Comparison of ENCODE assay signal across 8 cellular contexts in the genomic region with DNA sequence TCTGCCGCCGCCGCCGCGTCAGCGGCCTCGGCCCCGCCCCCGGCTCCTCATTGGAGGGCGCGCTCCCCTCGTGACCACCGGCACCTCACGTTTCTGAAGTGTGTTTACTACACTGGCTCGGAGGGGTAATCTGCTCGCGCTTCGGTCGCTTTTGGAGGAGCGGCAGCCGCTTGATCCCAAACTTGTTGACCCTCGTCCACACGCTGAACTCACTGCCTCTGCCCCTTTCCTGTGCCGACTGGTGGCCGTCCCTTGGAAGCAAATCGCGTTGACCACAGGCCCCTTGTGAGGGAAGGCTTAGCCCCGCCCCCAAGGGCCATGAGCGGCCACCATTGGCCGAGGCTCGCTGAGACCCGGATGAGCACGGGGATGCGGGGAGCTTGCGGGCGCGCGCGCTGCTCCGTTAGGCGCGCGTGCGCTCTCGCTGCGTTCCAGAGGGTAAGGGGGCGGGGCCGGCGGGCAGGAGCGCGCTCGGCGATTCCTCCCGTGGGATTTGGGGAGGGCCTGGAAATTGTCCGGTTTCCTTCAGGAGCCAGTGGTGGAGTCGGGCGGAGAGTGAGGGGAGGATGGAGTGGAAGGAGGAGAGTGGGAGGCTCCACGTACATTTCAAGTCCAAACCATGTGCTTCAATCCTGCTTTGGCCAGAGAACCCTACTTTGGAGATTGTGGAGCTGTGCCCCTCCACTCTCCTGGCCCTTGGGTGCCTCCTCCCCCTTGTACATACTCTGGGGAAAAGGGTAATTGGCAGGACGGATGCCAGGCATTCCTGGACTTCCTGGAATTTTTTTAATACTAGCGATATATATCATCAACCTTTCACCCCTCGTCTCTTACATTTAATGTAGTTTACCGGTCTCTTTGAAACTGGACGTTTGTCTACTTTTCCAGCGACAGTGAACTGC. TPM values are rescaled to one million over a fixed set of nuclear protein-coding genes. Genes with fewer than 3 reads are reported as not detected.
DNase-seq lines count a peak whose midpoint lies in the region; ATAC-seq and TF ChIP-seq lines count a peak whose summit lies in the region.

A gene (minus strand): TSS at position 3 of the 902 bp plus-strand sequence. CDS start 588 bp downstream, outside the sequence.

- ATAC-seq in HG02852 (IDR thresholded peaks at IDR 0.05; ENCODE audit: unreplicated experiment) (peak; percentile 92), upper lobe of right lung (peak; percentile 97)

- peaks cover 9% of the 10 kb centered on the region for H3K27me3 Mint-ChIP-seq in T-helper 2 cell treated with Interferon-gamma antibody and Interleukin-4, amounts not matched to agents 5 μg/mL and 100 μg/mL, for 36 hours (ENCODE audit: low read depth)
- H3K27me3 Mint-ChIP-seq in progenitor cell of endocrine pancreas: no peaks in the 10 kb centered on the region

- H3K36me3 ChIP-seq in right atrium auricular region (no peaks in the 10 kb centered on the region), upper lobe of right lung (no peaks in the 10 kb centered on the region)

- H3K27me3 ChIP-seq in right atrium auricular region (no peaks in the 10 kb centered on the region), upper lobe of right lung (no peaks in the 10 kb centered on the region)

- peaks cover 7% of the 10 kb centered on the region for H3K9me3 Mint-ChIP-seq in T-helper 2 cell treated with Interferon-gamma antibody and Interleukin-4, amounts not matched to agents 5 μg/mL and 100 μg/mL, for 36 hours
- peaks cover 6% of the 10 kb centered on the region for H3K9me3 Mint-ChIP-seq in progenitor cell of endocrine pancreas (ENCODE audit: low read depth)

- H3K4me3 ChIP-seq in GM12864 (ENCODE audit: low read depth, low read length): peak within 1 kb of the TSS; percentile 77
- peak within 1 kb of the TSS; percentile 82 to 95 for H3K4me3 ChIP-seq in right atrium auricular region
- peak within 1 kb of the TSS; percentile 83 for H3K4me3 ChIP-seq in upper lobe of right lung

- H3K4me1 ChIP-seq in right atrium auricular region: peaks cover 0 to 30% of the 10 kb centered on the region in 2 donors
- peaks cover 20% of the 10 kb centered on the region for H3K4me1 ChIP-seq in upper lobe of right lung

- H3K4me1 Mint-ChIP-seq in T-helper 2 cell treated with Interferon-gamma antibody and Interleukin-4, amounts not matched to agents 5 μg/mL and 100 μg/mL, for 36 hours (ENCODE audit: low read depth): peaks cover 2% of the 10 kb centered on the region
- H3K4me1 Mint-ChIP-seq in progenitor cell of endocrine pancreas (ENCODE audit: low read depth): peaks cover 1% of the 10 kb centered on the region

- TF ChIP-seq CTCF in GM12864 (IDR thresholded peaks at IDR 0.05; ENCODE audit: low read depth, low read length, missing control alignments) (no peak), right atrium auricular region (IDR thresholded peaks at IDR 0.05) (no peak), progenitor cell of endocrine pancreas (IDR thresholded peaks at IDR 0.05; ENCODE audit: unreplicated experiment) (no peak), upper lobe of right lung (IDR thresholded peaks at IDR 0.05) (no peak)

- peak; percentile 51 for DNase-seq in GM12864 (ENCODE audit: low read depth)
- DNase-seq in NCI-H1694 treated with DMSO at 0.1 percent for 48 hours (lab: John Stamatoyannopoulos, UW): peak; percentile 90
- DNase-seq in T-helper 2 cell treated with Interferon-gamma antibody and Interleukin-4, amounts not matched to agents 5 μg/mL and 100 μg/mL, for 36 hours (ENCODE audit: low spot score): peak; percentile 93
- DNase-seq in anterior cingulate cortex (lab: John Stamatoyannopoulos, UW): peak; percentile 32 to 100 (median 96)
- peak; percentile 96 for DNase-seq in right atrium auricular region (ENCODE audit: low spot score)
- DNase-seq in progenitor cell of endocrine pancreas (ENCODE audit: low spot score, unreplicated experiment): peak; percentile 91
- peak; percentile 99 for DNase-seq in upper lobe of right lung

- intact Hi-C loops in upper lobe of right lung (cut with DNase I): no loop called here

- H3K9me3 ChIP-seq in right atrium auricular region (peaks cover 0 to 3% of the 10 kb centered on the region in 2 donors), upper lobe of right lung (no peaks in the 10 kb centered on the region)

- no peaks in the 10 kb centered on the region for H3K36me3 Mint-ChIP-seq in T-helper 2 cell treated with Interferon-gamma antibody and Interleukin-4, amounts not matched to agents 5 μg/mL and 100 μg/mL, for 36 hours (ENCODE audit: low read depth)
- H3K36me3 Mint-ChIP-seq in progenitor cell of endocrine pancreas (ENCODE audit: insufficient read depth): no peaks in the 10 kb centered on the region

- H3K27ac ChIP-seq in right atrium auricular region (peak within 1 kb of the TSS; percentile 98 to 100), upper lobe of right lung (peak within 1 kb of the TSS; percentile 96)

- no peak within 1 kb of the TSS for H3K27ac Mint-ChIP-seq in T-helper 2 cell treated with Interferon-gamma antibody and Interleukin-4, amounts not matched to agents 5 μg/mL and 100 μg/mL, for 36 hours
- no peak within 1 kb of the TSS for H3K27ac Mint-ChIP-seq in progenitor cell of endocrine pancreas

- H3K4me3 Mint-ChIP-seq in T-helper 2 cell treated with Interferon-gamma antibody and Interleukin-4, amounts not matched to agents 5 μg/mL and 100 μg/mL, for 36 hours: no peak within 1 kb of the TSS
- no peak within 1 kb of the TSS for H3K4me3 Mint-ChIP-seq in progenitor cell of endocrine pancreas (ENCODE audit: low read depth)

RNA-seq across cellular contexts. Expression of the gene that starts here (rescaled TPM):
- total RNA-seq in right atrium auricular region: 10 to 100 TPM; 16.2 to 23.7 TPM
- 23.2 and 26.9 TPM in 2 replicates for total RNA-seq in progenitor cell of endocrine pancreas
- total RNA-seq in upper lobe of right lung: 16.9 TPM

Comparison
In these comparisons a context has a peak if more than half of its experiments do, and no peak if none do; other contexts are left out.
1. Peak in every context shown above with its lines: DNase-seq, ATAC-seq, H3K4me3 ChIP-seq and H3K27ac ChIP-seq.